In the genomic region with DNA sequence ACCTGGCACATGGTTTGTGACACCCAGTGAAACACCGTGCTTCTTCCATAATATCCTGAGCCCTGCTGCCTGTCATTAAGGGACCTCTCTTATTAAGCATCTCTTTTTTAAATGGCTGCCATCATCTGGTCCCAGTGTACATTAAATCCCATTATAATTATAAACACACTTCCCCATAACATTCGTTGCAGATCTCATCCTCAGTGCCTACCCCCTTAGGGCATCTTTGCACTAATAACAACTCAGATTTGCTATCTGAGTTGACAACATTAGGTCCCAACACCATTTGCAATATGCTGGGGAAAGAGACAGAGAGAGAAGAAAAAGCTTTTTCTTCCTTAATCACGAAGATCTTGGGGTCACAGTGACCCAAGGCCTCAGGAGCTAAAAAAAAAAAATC, we compare ENCODE assay signal across 1 cellular context.
TF ChIP-seq lines count a peak whose summit lies in the region.

No MANE protein-coding gene starts in this region.

TF ChIP-seq in SK-N-SH, 30 proteins besides CTCF, POLR2A, EP300 and RAD21 (continued from another document):
- TF ChIP-seq, protein P1, sequence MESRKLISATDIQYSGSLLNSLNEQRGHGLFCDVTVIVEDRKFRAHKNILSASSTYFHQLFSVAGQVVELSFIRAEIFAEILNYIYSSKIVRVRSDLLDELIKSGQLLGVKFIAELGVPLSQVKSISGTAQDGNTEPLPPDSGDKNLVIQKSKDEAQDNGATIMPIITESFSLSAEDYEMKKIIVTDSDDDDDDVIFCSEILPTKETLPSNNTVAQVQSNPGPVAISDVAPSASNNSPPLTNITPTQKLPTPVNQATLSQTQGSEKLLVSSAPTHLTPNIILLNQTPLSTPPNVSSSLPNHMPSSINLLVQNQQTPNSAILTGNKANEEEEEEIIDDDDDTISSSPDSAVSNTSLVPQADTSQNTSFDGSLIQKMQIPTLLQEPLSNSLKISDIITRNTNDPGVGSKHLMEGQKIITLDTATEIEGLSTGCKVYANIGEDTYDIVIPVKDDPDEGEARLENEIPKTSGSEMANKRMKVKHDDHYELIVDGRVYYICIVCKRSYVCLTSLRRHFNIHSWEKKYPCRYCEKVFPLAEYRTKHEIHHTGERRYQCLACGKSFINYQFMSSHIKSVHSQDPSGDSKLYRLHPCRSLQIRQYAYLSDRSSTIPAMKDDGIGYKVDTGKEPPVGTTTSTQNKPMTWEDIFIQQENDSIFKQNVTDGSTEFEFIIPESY (IDR thresholded peaks at IDR 0.05; ENCODE audit: borderline replicate concordance, low read depth), result no peak
- TF ChIP-seq GABPA (IDR thresholded peaks at IDR 0.05; ENCODE audit: low read depth), result no peak
